ENCODE assay signal across 12 cellular contexts in genomic region chr7:8214162-8214897, GRCh38. TPM values are rescaled to one million over a fixed set of nuclear protein-coding genes. Genes with fewer than 3 reads are reported as not detected.
DNase-seq lines count a peak whose midpoint lies in the region; ATAC-seq and TF ChIP-seq lines count a peak whose summit lies in the region.
"Had no signal": no experiment of that assay in that cellular context is flagged by ENCODE, and none has a peak within 500 bp of the region (broad histone marks: within the 10 kb centered on the region; RNA-seq: fewer than 3 reads in every experiment).

No MANE protein-coding gene starts in this region.

- H3K4me1 ChIP-seq in vagina (peaks cover 11% of the 10 kb centered on the region), mesendoderm (ENCODE audit: control insufficient read depth, low read depth, low read length) (peaks cover 3% of the 10 kb centered on the region), psoas muscle (peaks cover 14% of the 10 kb centered on the region)

- H3K9me3 ChIP-seq in vagina (no peaks in the 10 kb centered on the region), psoas muscle (no peaks in the 10 kb centered on the region)

- H3K79me1 ChIP-seq in mesendoderm (ENCODE audit: low read length), result no peaks in the 10 kb centered on the region

- no peak overlapping the region for H3K23ac ChIP-seq in mesendoderm (ENCODE audit: low read length)

- H2BK5ac ChIP-seq in mesendoderm (ENCODE audit: low read length), result no peak overlapping the region

- no peak overlapping the region for H3K4me2 ChIP-seq in mesendoderm (ENCODE audit: low read length)

- H3K27ac Mint-ChIP-seq in activated naive CD8-positive, alpha-beta T cell treated with anti-CD3 and anti-CD28 coated beads, Interleukin-2, amount 50 U/mL, for 24 hours, result no peak overlapping the region
- H3K27ac Mint-ChIP-seq in activated naive CD8-positive, alpha-beta T cell treated with anti-CD3 and anti-CD28 coated beads for 36 hours, result no peak overlapping the region

- DNase-seq in activated naive CD8-positive, alpha-beta T cell treated with anti-CD3 and anti-CD28 coated beads, Interleukin-2, amount 50 U/mL, for 24 hours, result no peak
- no peak for DNase-seq in activated naive CD8-positive, alpha-beta T cell treated with anti-CD3 and anti-CD28 coated beads for 36 hours
- DNase-seq in SW480 (ENCODE audit: low spot score) (peak; percentile 37), kidney epithelial cell (ENCODE audit: low read depth) (peak; percentile 35), vagina (ENCODE audit: extremely low spot score in 2 of 2) (no peak), mesendoderm (no peak), psoas muscle (no peak)
- DNase-seq: central memory CD4-positive, alpha-beta T cell; hypothalamus; naive thymus-derived CD8-positive, alpha-beta T cell; NCI-H1105 treated with DMSO at 0.1 percent for 48 hours had no signal

- TF ChIP-seq CTCF in kidney epithelial cell (IDR thresholded peaks at IDR 0.05; ENCODE audit: insufficient read depth, low read length, poor library complexity, severe bottlenecking), result no peak
- TF ChIP-seq CTCF in vagina (IDR thresholded peaks at IDR 0.05), result no peak
- no peak for TF ChIP-seq CTCF in psoas muscle (IDR thresholded peaks at IDR 0.05)

- WGBS in mesendoderm (ENCODE audit: extremely low coverage, insufficient coverage, low lambda C conversion rate), result no CpG with 5 or more reads among the region's 9 CpGs
- 63 to 73% (median 65%) methylated on average over 9 of the region's 9 CpGs for WGBS in psoas muscle, 3 donors

- no peak overlapping the region for H3K4me3 Mint-ChIP-seq in activated naive CD8-positive, alpha-beta T cell treated with anti-CD3 and anti-CD28 coated beads, Interleukin-2, amount 50 U/mL, for 24 hours
- H3K4me3 Mint-ChIP-seq in activated naive CD8-positive, alpha-beta T cell treated with anti-CD3 and anti-CD28 coated beads for 36 hours, result no peak overlapping the region
- H3K4me3 Mint-ChIP-seq: naive thymus-derived CD8-positive, alpha-beta T cell had no signal

- no peaks in the 10 kb centered on the region for H3K79me2 ChIP-seq in mesendoderm (ENCODE audit: control insufficient read depth, insufficient read depth, low read length)

- H2BK120ac ChIP-seq in mesendoderm (ENCODE audit: low read depth, low read length), result no peak overlapping the region

- intact Hi-C loops in vagina (cut with DNase I) (no loop called here), psoas muscle (cut with DNase I) (loop anchor here (10.0 kb wide), 4 partner anchors 240 to 790 kb away; partner anchors contain the start of gene MIOS (in 1 of the 2))

- H3K4ac ChIP-seq in mesendoderm (ENCODE audit: low read depth, low read length), result no peak overlapping the region

- ATAC-seq in activated naive CD8-positive, alpha-beta T cell treated with anti-CD3 and anti-CD28 coated beads, Interleukin-2, amount 50 U/mL, for 24 hours, result peak; percentile 68
- no peak for ATAC-seq in psoas muscle
- no peak for ATAC-seq in GM21723 (IDR thresholded peaks at IDR 0.05; ENCODE audit: unreplicated experiment)
- ATAC-seq: naive thymus-derived CD8-positive, alpha-beta T cell had no signal

- no peak overlapping the region for H4K8ac ChIP-seq in mesendoderm (ENCODE audit: low read depth, low read length)

- no peak overlapping the region for H3K9ac ChIP-seq in mesendoderm (ENCODE audit: low read length)

- H2AK5ac ChIP-seq in mesendoderm (ENCODE audit: low read length), result no peak overlapping the region

- H2BK15ac ChIP-seq in mesendoderm (replicated peaks; ENCODE audit: low read depth), result no peak overlapping the region

- no peaks in the 10 kb centered on the region for H3K27me3 ChIP-seq in kidney epithelial cell (ENCODE audit: control insufficient read depth, insufficient read depth, low read length)
- H3K27me3 ChIP-seq in vagina, result no peaks in the 10 kb centered on the region
- H3K27me3 ChIP-seq in mesendoderm (ENCODE audit: insufficient read depth, low read length, poor library complexity), result no peaks in the 10 kb centered on the region
- H3K27me3 ChIP-seq in psoas muscle (ENCODE audit: insufficient read depth in 3 of 3, low read length in 2 of 3), result no peaks in the 10 kb centered on the region

- H3K9me3 Mint-ChIP-seq in activated naive CD8-positive, alpha-beta T cell treated with anti-CD3 and anti-CD28 coated beads, Interleukin-2, amount 50 U/mL, for 24 hours, result no peaks in the 10 kb centered on the region
- H3K9me3 Mint-ChIP-seq in activated naive CD8-positive, alpha-beta T cell treated with anti-CD3 and anti-CD28 coated beads for 36 hours, result no peaks in the 10 kb centered on the region
- H3K9me3 Mint-ChIP-seq: naive thymus-derived CD8-positive, alpha-beta T cell had no signal

- H3K27ac ChIP-seq in vagina (peak overlapping the region; percentile 47), mesendoderm (ENCODE audit: low read depth, low read length) (no peak overlapping the region), psoas muscle (no peak overlapping the region)

- H3K36me3 ChIP-seq in kidney epithelial cell (ENCODE audit: control insufficient read depth, insufficient read depth, low read length) (no peaks in the 10 kb centered on the region), vagina (no peaks in the 10 kb centered on the region), mesendoderm (ENCODE audit: control insufficient read depth, insufficient read depth, low read length) (no peaks in the 10 kb centered on the region), psoas muscle (ENCODE audit: insufficient read depth in 1 of 2, low read depth in 1 of 2) (no peaks in the 10 kb centered on the region)

- no peak overlapping the region for H4K5ac ChIP-seq in mesendoderm (ENCODE audit: low read length)

- H3K56ac ChIP-seq in mesendoderm (ENCODE audit: low read length), result no peak overlapping the region

- H3K36me3 Mint-ChIP-seq in activated naive CD8-positive, alpha-beta T cell treated with anti-CD3 and anti-CD28 coated beads, Interleukin-2, amount 50 U/mL, for 24 hours (ENCODE audit: low read depth), result no peaks in the 10 kb centered on the region
- no peaks in the 10 kb centered on the region for H3K36me3 Mint-ChIP-seq in activated naive CD8-positive, alpha-beta T cell treated with anti-CD3 and anti-CD28 coated beads for 36 hours
- H3K36me3 Mint-ChIP-seq: naive thymus-derived CD8-positive, alpha-beta T cell had no signal

- no peak for TF ChIP-seq POLR2A in vagina (IDR thresholded peaks at IDR 0.05)

- H3K4me3 ChIP-seq in kidney epithelial cell (ENCODE audit: low read depth, low read length), result no peak overlapping the region
- H3K4me3 ChIP-seq in vagina, result peak overlapping the region in 1 of 2 donors; percentile 6
- H3K4me3 ChIP-seq in mesendoderm (ENCODE audit: low read length), result no peak overlapping the region
- H3K4me3 ChIP-seq in psoas muscle, result no peak overlapping the region

- H3K27me3 Mint-ChIP-seq in activated naive CD8-positive, alpha-beta T cell treated with anti-CD3 and anti-CD28 coated beads, Interleukin-2, amount 50 U/mL, for 24 hours, result no peaks in the 10 kb centered on the region
- no peaks in the 10 kb centered on the region for H3K27me3 Mint-ChIP-seq in activated naive CD8-positive, alpha-beta T cell treated with anti-CD3 and anti-CD28 coated beads for 36 hours
- H3K27me3 Mint-ChIP-seq: naive thymus-derived CD8-positive, alpha-beta T cell had no signal

- peaks cover 4% of the 10 kb centered on the region for H3K4me1 Mint-ChIP-seq in activated naive CD8-positive, alpha-beta T cell treated with anti-CD3 and anti-CD28 coated beads, Interleukin-2, amount 50 U/mL, for 24 hours
- H3K4me1 Mint-ChIP-seq in activated naive CD8-positive, alpha-beta T cell treated with anti-CD3 and anti-CD28 coated beads for 36 hours, result peaks cover 7% of the 10 kb centered on the region

- H3K18ac ChIP-seq in mesendoderm (ENCODE audit: low read length), result no peak overlapping the region

RNA-seq across cellular contexts. Expression of gene ICA1, which starts 47.6 kb away (rescaled TPM):
- under 1 TPM; 0.62 to 0.96 TPM for total RNA-seq in activated naive CD8-positive, alpha-beta T cell treated with anti-CD3 and anti-CD28 coated beads for 36 hours
- total RNA-seq in kidney epithelial cell (20.7 and 22.1 TPM in 2 replicates), vagina (25.5 TPM), psoas muscle (1 to 10 TPM; 1.8 to 4.1 (median 2.4) TPM)
- polyA plus RNA-seq in mesendoderm (2013, experiment 1 of 2), result 14.0 TPM
- 15.1 TPM for polyA plus RNA-seq in mesendoderm (2013, experiment 2 of 2)
- 1 to 10 TPM; 1.6 to 3.4 (median 2.0) TPM for polyA plus RNA-seq in psoas muscle

Comparison
In these comparisons a context has a peak if more than half of its experiments do, and no peak if none do; other contexts are left out.
1. DNase-seq: peak in SW480 (single experiment) and kidney epithelial cell (single experiment); none in activated naive CD8-positive, alpha-beta T cell treated with anti-CD3 and anti-CD28 coated beads, Interleukin-2, amount 50 U/mL, for 24 hours (single experiment), activated naive CD8-positive, alpha-beta T cell treated with anti-CD3 and anti-CD28 coated beads for 36 hours (single experiment), vagina (0 of 2), mesendoderm (single experiment) and psoas muscle (0 of 2).